1 cellular context compared by ENCODE assay signal in the genomic region with DNA sequence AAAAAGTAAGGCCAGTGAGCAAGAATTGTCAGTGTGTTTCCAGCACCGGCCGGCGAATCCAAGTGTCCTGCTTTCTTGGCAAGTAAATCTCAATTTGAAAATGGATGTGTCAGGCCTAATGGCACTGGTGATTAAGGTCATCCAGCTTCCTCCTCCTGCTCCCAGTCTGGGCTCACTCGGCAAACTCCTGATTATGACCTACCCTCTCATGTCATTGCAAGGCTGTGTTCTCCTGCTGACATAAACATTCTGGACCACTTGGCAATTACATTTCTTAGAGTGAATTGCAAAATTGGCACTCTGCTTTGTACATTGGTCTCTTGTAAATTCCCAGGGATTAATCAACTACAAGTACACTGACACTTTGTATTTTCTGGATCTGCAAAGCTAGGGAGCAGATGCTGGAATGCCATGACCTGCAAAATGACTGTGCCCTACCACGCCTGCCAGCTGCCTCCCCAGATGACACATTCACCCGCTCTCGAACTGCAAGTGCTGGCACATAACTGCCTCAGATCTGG.
TF ChIP-seq lines count a peak whose summit lies in the region.

No MANE protein-coding gene starts in this region.

TF ChIP-seq in GM23338, 12 proteins besides CTCF, POLR2A, EP300 and RAD21 (continued from another document):
- TF ChIP-seq, protein P1, sequence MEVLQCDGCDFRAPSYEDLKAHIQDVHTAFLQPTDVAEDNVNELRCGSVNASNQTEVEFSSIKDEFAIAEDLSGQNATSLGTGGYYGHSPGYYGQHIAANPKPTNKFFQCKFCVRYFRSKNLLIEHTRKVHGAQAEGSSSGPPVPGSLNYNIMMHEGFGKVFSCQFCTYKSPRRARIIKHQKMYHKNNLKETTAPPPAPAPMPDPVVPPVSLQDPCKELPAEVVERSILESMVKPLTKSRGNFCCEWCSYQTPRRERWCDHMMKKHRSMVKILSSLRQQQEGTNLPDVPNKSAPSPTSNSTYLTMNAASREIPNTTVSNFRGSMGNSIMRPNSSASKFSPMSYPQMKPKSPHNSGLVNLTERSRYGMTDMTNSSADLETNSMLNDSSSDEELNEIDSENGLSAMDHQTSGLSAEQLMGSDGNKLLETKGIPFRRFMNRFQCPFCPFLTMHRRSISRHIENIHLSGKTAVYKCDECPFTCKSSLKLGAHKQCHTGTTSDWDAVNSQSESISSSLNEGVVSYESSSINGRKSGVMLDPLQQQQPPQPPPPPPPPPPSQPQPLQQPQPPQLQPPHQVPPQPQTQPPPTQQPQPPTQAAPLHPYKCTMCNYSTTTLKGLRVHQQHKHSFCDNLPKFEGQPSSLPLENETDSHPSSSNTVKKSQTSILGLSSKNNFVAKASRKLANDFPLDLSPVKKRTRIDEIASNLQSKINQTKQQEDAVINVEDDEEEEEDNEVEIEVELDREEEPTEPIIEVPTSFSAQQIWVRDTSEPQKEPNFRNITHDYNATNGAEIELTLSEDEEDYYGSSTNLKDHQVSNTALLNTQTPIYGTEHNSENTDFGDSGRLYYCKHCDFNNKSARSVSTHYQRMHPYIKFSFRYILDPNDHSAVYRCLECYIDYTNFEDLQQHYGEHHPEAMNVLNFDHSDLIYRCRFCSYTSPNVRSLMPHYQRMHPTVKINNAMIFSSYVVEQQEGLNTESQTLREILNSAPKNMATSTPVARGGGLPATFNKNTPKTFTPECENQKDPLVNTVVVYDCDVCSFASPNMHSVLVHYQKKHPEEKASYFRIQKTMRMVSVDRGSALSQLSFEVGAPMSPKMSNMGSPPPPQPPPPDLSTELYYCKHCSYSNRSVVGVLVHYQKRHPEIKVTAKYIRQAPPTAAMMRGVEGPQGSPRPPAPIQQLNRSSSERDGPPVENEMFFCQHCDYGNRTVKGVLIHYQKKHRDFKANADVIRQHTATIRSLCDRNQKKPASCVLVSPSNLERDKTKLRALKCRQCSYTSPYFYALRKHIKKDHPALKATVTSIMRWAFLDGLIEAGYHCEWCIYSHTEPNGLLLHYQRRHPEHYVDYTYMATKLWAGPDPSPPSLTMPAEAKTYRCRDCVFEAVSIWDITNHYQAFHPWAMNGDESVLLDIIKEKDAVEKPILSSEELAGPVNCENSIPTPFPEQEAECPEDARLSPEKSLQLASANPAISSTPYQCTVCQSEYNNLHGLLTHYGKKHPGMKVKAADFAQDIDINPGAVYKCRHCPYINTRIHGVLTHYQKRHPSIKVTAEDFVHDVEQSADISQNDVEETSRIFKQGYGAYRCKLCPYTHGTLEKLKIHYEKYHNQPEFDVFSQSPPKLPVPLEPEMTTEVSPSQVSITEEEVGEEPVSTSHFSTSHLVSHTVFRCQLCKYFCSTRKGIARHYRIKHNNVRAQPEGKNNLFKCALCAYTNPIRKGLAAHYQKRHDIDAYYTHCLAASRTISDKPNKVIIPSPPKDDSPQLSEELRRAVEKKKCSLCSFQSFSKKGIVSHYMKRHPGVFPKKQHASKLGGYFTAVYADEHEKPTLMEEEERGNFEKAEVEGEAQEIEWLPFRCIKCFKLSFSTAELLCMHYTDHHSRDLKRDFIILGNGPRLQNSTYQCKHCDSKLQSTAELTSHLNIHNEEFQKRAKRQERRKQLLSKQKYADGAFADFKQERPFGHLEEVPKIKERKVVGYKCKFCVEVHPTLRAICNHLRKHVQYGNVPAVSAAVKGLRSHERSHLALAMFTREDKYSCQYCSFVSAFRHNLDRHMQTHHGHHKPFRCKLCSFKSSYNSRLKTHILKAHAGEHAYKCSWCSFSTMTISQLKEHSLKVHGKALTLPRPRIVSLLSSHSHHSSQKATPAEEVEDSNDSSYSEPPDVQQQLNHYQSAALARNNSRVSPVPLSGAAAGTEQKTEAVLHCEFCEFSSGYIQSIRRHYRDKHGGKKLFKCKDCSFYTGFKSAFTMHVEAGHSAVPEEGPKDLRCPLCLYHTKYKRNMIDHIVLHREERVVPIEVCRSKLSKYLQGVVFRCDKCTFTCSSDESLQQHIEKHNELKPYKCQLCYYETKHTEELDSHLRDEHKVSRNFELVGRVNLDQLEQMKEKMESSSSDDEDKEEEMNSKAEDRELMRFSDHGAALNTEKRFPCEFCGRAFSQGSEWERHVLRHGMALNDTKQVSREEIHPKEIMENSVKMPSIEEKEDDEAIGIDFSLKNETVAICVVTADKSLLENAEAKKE (CRISPR knock-in tag; IDR thresholded peaks at IDR 0.05) = no peak
TF ChIP-seq in GM23338: peak in this region for 0.
